9 cellular contexts compared by ENCODE assay signal in genomic region chr12:3885179-3886094, GRCh38. TPM values are rescaled to one million over a fixed set of nuclear protein-coding genes. Genes with fewer than 3 reads are reported as not detected.
DNase-seq lines count a peak whose midpoint lies in the region; ATAC-seq, FAIRE-seq and TF ChIP-seq lines count a peak whose summit lies in the region.
"Had no signal": no experiment of that assay in that cellular context is flagged by ENCODE, and none has a peak within 500 bp of the region (broad histone marks: within the 10 kb centered on the region; RNA-seq: fewer than 3 reads in every experiment).

No MANE protein-coding gene starts in this region.

- H3K27me3 Mint-ChIP-seq in CD8-positive, alpha-beta T cell (ENCODE audit: low read depth): no peaks in the 10 kb centered on the region

- peak; percentile 42 for FAIRE-seq in RCC 7860 (lab: Jason Lieb, UNC)

- H3K4me1 ChIP-seq in CD8-positive, alpha-beta T cell (ENCODE audit: insufficient read depth, low read length): no peaks in the 10 kb centered on the region
- H3K4me1 ChIP-seq in subcutaneous abdominal adipose tissue (ENCODE audit: control insufficient read depth in 5 of 5, insufficient read depth in 5 of 5, low read length in 5 of 5): peaks cover 0 to 10% (median 4%) of the 10 kb centered on the region in 5 donors

- CTCF ChIA-PET in CD8-positive, alpha-beta T cell (lab: Charles Lee): interaction anchor here (0.6 to 13.2 kb wide), 67 partner anchors 9 to 585 kb away, joined by 3 to 260 read pairs (median 5); partner anchors contain the start of gene CCND2

- intact Hi-C loops in CD8-positive, alpha-beta T cell (cut with DNase I, micrococcal nuclease): loop anchor here (1.0 to 5.0 kb wide), 6 partner anchors 77 to 642 kb away; no protein-coding TSS in a partner anchor

- no peaks in the 10 kb centered on the region for H3K36me3 ChIP-seq in CD8-positive, alpha-beta T cell (ENCODE audit: insufficient read depth, low read length)
- no peaks in the 10 kb centered on the region for H3K36me3 ChIP-seq in subcutaneous abdominal adipose tissue (ENCODE audit: control insufficient read depth in 5 of 5, insufficient read depth in 5 of 5, low read length in 5 of 5)

- H3K4me1 Mint-ChIP-seq in CD8-positive, alpha-beta T cell (ENCODE audit: low read depth): peaks cover 9% of the 10 kb centered on the region

- H3K27ac ChIP-seq in CD8-positive, alpha-beta T cell (ENCODE audit: low read depth, low read length): no peak overlapping the region
- H3K27ac ChIP-seq in layer of hippocampus (ENCODE audit: low read depth, low read length) (peak overlapping the region; percentile 27), subcutaneous abdominal adipose tissue (ENCODE audit: low read depth, low read length) (peak overlapping the region; percentile 2)

- POLR2A ChIA-PET in CD8-positive, alpha-beta T cell (lab: Charles Lee): interaction anchor here (0.6 to 3.9 kb wide), 13 partner anchors 9 to 391 kb away, joined by 3 to 25 read pairs (median 3); no protein-coding TSS in a partner anchor

- no peak overlapping the region for H3K4me3 Mint-ChIP-seq in CD8-positive, alpha-beta T cell
- H3K4me3 Mint-ChIP-seq: stimulated activated naive CD8-positive, alpha-beta T cell treated with anti-CD3 and anti-CD28 coated beads, Interleukin-15, Interleukin-2, amounts not matched to agents 100 ng/mL and 50 ng/mL, for 24 hours had no signal

- H3K4me3 ChIP-seq in CD8-positive, alpha-beta T cell (ENCODE audit: low read depth, low read length): no peak overlapping the region
- H3K4me3 ChIP-seq in cardiac fibroblast (replicated peaks in 1 of 2; ENCODE audit: low read depth in 2 of 2, low read length in 2 of 2) (peak overlapping the region; percentile 32 to 56), subcutaneous abdominal adipose tissue (ENCODE audit: low read depth in 1 of 5, low read length in 5 of 5) (peak overlapping the region; percentile 56 to 74 (median 66))

- no peaks in the 10 kb centered on the region for H3K9me3 Mint-ChIP-seq in CD8-positive, alpha-beta T cell
- H3K9me3 Mint-ChIP-seq: stimulated activated naive CD8-positive, alpha-beta T cell treated with anti-CD3 and anti-CD28 coated beads, Interleukin-15, Interleukin-2, amounts not matched to agents 100 ng/mL and 50 ng/mL, for 24 hours had no signal

- peak; percentile 93 for TF ChIP-seq CTCF in CD8-positive, alpha-beta T cell (IDR thresholded peaks at IDR 0.05)
- TF ChIP-seq CTCF in GM20000 (IDR thresholded peaks at IDR 0.05; ENCODE audit: extremely low read depth, missing control alignments) (peak; percentile 48), cardiac fibroblast (IDR thresholded peaks at IDR 0.05; ENCODE audit: low read depth, low read length) (peak; percentile 72)

- H3K9me3 ChIP-seq in CD8-positive, alpha-beta T cell (ENCODE audit: low read length): no peaks in the 10 kb centered on the region
- no peaks in the 10 kb centered on the region for H3K9me3 ChIP-seq in subcutaneous abdominal adipose tissue (ENCODE audit: control insufficient read depth in 5 of 5, low read length in 5 of 5)

- DNase-seq in CD8-positive, alpha-beta T cell: peak in 6 of 7 experiments; percentile 28 to 57 (median 35)
- DNase-seq in GM20000 (ENCODE audit: low spot score) (peak; percentile 25), RCC 7860 (ENCODE audit: low spot score) (peak; percentile 12), cardiac fibroblast (ENCODE audit: low read depth in 2 of 2) (peak; percentile 67 to 72)

- no peaks in the 10 kb centered on the region for H3K36me3 Mint-ChIP-seq in CD8-positive, alpha-beta T cell

- peak; percentile 62 for ATAC-seq in CD8-positive, alpha-beta T cell
- ATAC-seq in HG02763 (IDR thresholded peaks at IDR 0.05; ENCODE audit: unreplicated experiment) (no peak), HG03432 (IDR thresholded peaks at IDR 0.05; ENCODE audit: unreplicated experiment) (no peak)

- peak overlapping the region; percentile 83 for H3K27ac Mint-ChIP-seq in CD8-positive, alpha-beta T cell
- H3K27ac Mint-ChIP-seq: stimulated activated naive CD8-positive, alpha-beta T cell treated with anti-CD3 and anti-CD28 coated beads, Interleukin-15, Interleukin-2, amounts not matched to agents 100 ng/mL and 50 ng/mL, for 24 hours had no signal

- H3K9ac ChIP-seq in subcutaneous abdominal adipose tissue (ENCODE audit: low read length in 5 of 5): peak overlapping the region in 4 of 5 donors; percentile 57 to 77 (median 70)

- H3K27me3 ChIP-seq in CD8-positive, alpha-beta T cell (ENCODE audit: insufficient read depth, low read length): no peaks in the 10 kb centered on the region
- H3K27me3 ChIP-seq in layer of hippocampus (ENCODE audit: control insufficient read depth, insufficient read depth, low read length) (peaks cover 1% of the 10 kb centered on the region), subcutaneous abdominal adipose tissue (ENCODE audit: control insufficient read depth in 5 of 5, insufficient read depth in 4 of 5, low read length in 5 of 5) (peaks cover 3 to 12% (median 5%) of the 10 kb centered on the region in 5 donors)

RNA-seq across cellular contexts. Expression of gene PARP11, which starts 12.2 kb away (rescaled TPM):
- 10 to 100 TPM; 11.5 to 11.8 TPM for total RNA-seq in CD8-positive, alpha-beta T cell

Comparison
In these comparisons a context has a peak if more than half of its experiments do, and no peak if none do; other contexts are left out.
1. DNase-seq: peak in every context shown above with its lines; median percentile 70 in cardiac fibroblast; 35 in CD8-positive, alpha-beta T cell; 25 in GM20000; 12 in RCC 7860.